ENCODE assay signal across 23 cellular contexts in the genomic region with DNA sequence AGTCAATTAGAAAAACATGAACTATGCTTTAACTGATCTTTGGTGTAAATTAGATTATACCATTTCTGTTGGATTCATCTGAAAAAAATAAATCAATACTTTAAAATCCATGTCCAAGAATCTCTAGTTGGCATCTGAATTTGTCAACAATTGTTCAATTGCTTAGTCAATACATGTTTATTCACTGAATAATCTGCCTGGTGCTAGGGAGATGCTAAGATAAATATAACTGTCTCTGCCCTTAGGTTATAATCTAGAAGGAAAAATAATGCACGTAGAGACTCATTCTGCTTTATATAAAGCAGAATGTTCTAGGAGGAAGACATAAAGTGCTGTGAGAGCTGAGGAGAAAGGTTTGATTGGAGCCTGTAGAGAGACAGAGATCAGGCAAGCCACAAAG.
"Had no signal": no experiment of that assay in that cellular context is flagged by ENCODE, and none has a peak within 500 bp of the region (broad histone marks: within the 10 kb centered on the region; RNA-seq: fewer than 3 reads in every experiment).

No MANE protein-coding gene starts in this region.

- H3K4me1 ChIP-seq: body of pancreas, pancreas, psoas muscle, right atrium auricular region, tibial artery had no signal

- H3K36me3 ChIP-seq: neutrophil, pancreas, right atrium auricular region, tibial artery had no signal

- H3K27me3 ChIP-seq: body of pancreas, neutrophil, pancreas, right atrium auricular region, tibial artery had no signal

- DNase-seq: activated CD4-positive, alpha-beta T cell treated with anti-CD3 and anti-CD28 coated beads for 4 hours; activated CD4-positive, alpha-beta T cell treated with anti-CD3 and anti-CD28 coated beads, Interleukin-2, amount 50 U/mL, for 48 hours; activated CD4-positive, CD25-positive, alpha-beta regulatory T cell; activated gamma-delta T cell; activated naive CD4-positive, alpha-beta T cell treated with anti-CD3 and anti-CD28 coated beads, Interleukin-2, amount 50 U/mL, for 16 hours; activated naive CD8-positive, alpha-beta T cell treated with anti-CD3 and anti-CD28 coated beads, Interleukin-2, amount 50 U/mL, for 24 hours; anterior cingulate cortex; body of pancreas; caudate nucleus; dermis blood vessel endothelial cell; effector CD8-positive, alpha-beta T cell; glutamatergic neuron; hippocampal formation; left ventricle myocardium superior; pancreas; psoas muscle; stimulated activated CD4-positive, alpha-beta T cell treated with anti-CD3 and anti-CD28 coated beads, Interleukin-1b, Interleukin-23, amount 100 ng/mL, for 48 hours; stimulated activated naive CD8-positive, alpha-beta T cell treated with anti-CD3 and anti-CD28 coated beads, Interleukin-15, amount 100 ng/mL, for 72 hours; T-helper 17 cell; tibial artery had no signal

- H3K4me3 ChIP-seq: body of pancreas, pancreas, psoas muscle, right atrium auricular region, tibial artery had no signal

- FAIRE-seq: frontal cortex, pancreas had no signal

- H3K9me3 ChIP-seq: body of pancreas, neutrophil, pancreas, psoas muscle, right atrium auricular region, tibial artery had no signal

- H3K27ac ChIP-seq: body of pancreas, neutrophil, pancreas, psoas muscle, right atrium auricular region, tibial artery had no signal
